18 cellular contexts compared by ENCODE assay signal in the genomic region with DNA sequence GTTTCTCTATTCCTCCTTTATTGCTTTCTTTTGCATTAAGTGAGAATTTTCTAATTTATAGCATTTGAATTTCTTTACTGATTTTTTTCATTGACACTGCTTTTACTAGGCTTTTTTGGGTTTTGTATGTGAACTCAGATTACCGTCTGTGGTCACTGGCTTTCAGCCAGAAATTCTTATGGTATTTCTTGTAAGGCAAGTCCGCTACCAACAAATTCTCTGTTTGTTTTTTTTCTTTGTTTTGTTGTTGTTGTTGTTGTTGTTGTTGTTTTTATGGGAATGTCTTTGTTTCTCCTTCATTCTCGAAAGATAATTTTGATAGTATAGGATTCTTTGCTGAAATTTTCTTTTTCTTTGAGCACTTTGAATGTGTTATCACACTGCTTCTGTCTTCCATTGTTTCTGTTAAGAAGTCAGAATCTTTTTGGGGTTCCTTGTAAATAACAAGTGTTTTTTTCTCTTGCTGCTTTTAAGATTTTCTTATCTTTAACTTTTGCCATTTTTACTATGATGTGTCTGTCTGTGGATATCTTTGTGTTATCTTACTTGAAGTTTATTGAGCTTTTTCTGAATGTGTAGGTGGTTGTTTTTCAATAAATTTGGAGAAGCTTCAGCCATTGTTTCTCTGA.
DNase-seq lines count a peak whose midpoint lies in the region; ATAC-seq and TF ChIP-seq lines count a peak whose summit lies in the region.
"Had no signal": no experiment of that assay in that cellular context is flagged by ENCODE, and none has a peak within 500 bp of the region (broad histone marks: within the 10 kb centered on the region; RNA-seq: fewer than 3 reads in every experiment).

No MANE protein-coding gene starts in this region.

- DNase-seq in AG10803 (ENCODE audit: low read depth) (peak; percentile 18), astrocyte of the hippocampus (ENCODE audit: low read depth, low spot score) (peak; percentile 83), fibroblast of peridontal ligament (ENCODE audit: extremely low read depth) (peak; percentile 62), NOMO-1 treated with DMSO at 0.1 percent for 48 hours (lab: John Stamatoyannopoulos, UW; ENCODE audit: unreplicated experiment) (no peak)
- DNase-seq in effector CD4-positive, alpha-beta T cell = no peak
- DNase-seq: AML-193, EL, H7, NCI-H1048, NCI-H1436 treated with DMSO at 0.1 percent for 48 hours, NCI-H2081, NCI-H510A, NCI-H774 had no signal

- no peaks in the 10 kb centered on the region for H3K9me2 ChIP-seq in Loucy (replicated peaks; ENCODE audit: low read depth, low read length)

- peaks cover 100% of the 10 kb centered on the region for H3K79me2 ChIP-seq in Loucy (ENCODE audit: insufficient read depth, low read length)

- TF ChIP-seq CTCF in AG10803 (conservative IDR thresholded peaks at IDR 0.05; ENCODE audit: low read length) (no peak), Loucy (conservative IDR thresholded peaks at IDR 0.05; ENCODE audit: low read length) (no peak)

- peaks cover 49% of the 10 kb centered on the region for H3K4me1 ChIP-seq in Loucy (ENCODE audit: insufficient read depth, low read length, poor library complexity, severe bottlenecking)

- H2AFZ ChIP-seq in Loucy (ENCODE audit: low read length) = no peak overlapping the region

- ATAC-seq in HG03196 (IDR thresholded peaks at IDR 0.05; ENCODE audit: unreplicated experiment) (no peak), GM21737 (IDR thresholded peaks at IDR 0.05; ENCODE audit: unreplicated experiment) (no peak)
- ATAC-seq: Right ventricle myocardium inferior had no signal

- peaks cover 33% of the 10 kb centered on the region for H4K20me1 ChIP-seq in Loucy (ENCODE audit: insufficient read depth, low read length, poor library complexity, severe bottlenecking)

- peak overlapping the region; percentile 42 for H3K4me2 ChIP-seq in Loucy (ENCODE audit: low read depth, low read length, poor library complexity, severe bottlenecking)

- H3K4me3 ChIP-seq in AG10803 (ENCODE audit: low read length) (no peak overlapping the region), Loucy (ENCODE audit: low read length, poor library complexity, severe bottlenecking) (no peak overlapping the region)
- H3K4me3 ChIP-seq: SK-N-MC had no signal

- H3K36me3 ChIP-seq in Loucy (ENCODE audit: insufficient read depth, low read length) = no peaks in the 10 kb centered on the region

- peaks cover 8% of the 10 kb centered on the region; the same call in 1 of the 2 replicates for H3K9me3 ChIP-seq in Loucy (ENCODE audit: insufficient read depth, low read depth, low read length)

- H3K27me3 ChIP-seq in Loucy (ENCODE audit: insufficient read depth, low read length, poor library complexity, severe bottlenecking) = no peaks in the 10 kb centered on the region

- no peaks in the 10 kb centered on the region for H3F3A ChIP-seq in Loucy (ENCODE audit: low read depth)

- H3K9ac ChIP-seq in Loucy (ENCODE audit: low read depth, low read length, poor library complexity, severe bottlenecking) = no peak overlapping the region

Comparison
In these comparisons a context has a peak if more than half of its experiments do, and no peak if none do; other contexts are left out.
1. DNase-seq: peak in AG10803 (single experiment), astrocyte of the hippocampus (single experiment) and fibroblast of peridontal ligament (single experiment); none in NOMO-1 treated with DMSO at 0.1 percent for 48 hours (single experiment) and effector CD4-positive, alpha-beta T cell (single experiment).